In genomic region chr18:49655266-49656097, GRCh38 we compare ENCODE assay signal across 16 cellular contexts.
DNase-seq lines count a peak whose midpoint lies in the region; ATAC-seq, FAIRE-seq and TF ChIP-seq lines count a peak whose summit lies in the region.
"Had no signal": no experiment of that assay in that cellular context is flagged by ENCODE, and none has a peak within 500 bp of the region (broad histone marks: within the 10 kb centered on the region; RNA-seq: fewer than 3 reads in every experiment).

No MANE protein-coding gene starts in this region.

- no peak overlapping the region for H3K9ac ChIP-seq in astrocyte (ENCODE audit: low read length)
- peak overlapping the region in 1 of 2 donors; percentile 13 for H3K9ac ChIP-seq in kidney (ENCODE audit: low read length in 2 of 2)
- no peak overlapping the region for H3K9ac ChIP-seq in parathyroid adenoma

- H3K4me1 Mint-ChIP-seq in astrocyte (ENCODE audit: low read depth, unreplicated experiment), result peaks cover 17% of the 10 kb centered on the region
- H3K4me1 Mint-ChIP-seq in osteocyte (ENCODE audit: unreplicated experiment), result peaks cover 3% of the 10 kb centered on the region

- H3K4me1 ChIP-seq in astrocyte (ENCODE audit: insufficient read depth, low read length) (peaks cover 5% of the 10 kb centered on the region), kidney (ENCODE audit: control insufficient read depth in 1 of 2, insufficient read depth in 1 of 2, low read depth in 1 of 2, low read length in 2 of 2) (peaks cover 0 to 14% of the 10 kb centered on the region in 2 donors), parathyroid adenoma (peaks cover 11% of the 10 kb centered on the region)

- H3K27ac ChIP-seq in astrocyte (ENCODE audit: low read depth, low read length) (peak overlapping the region; percentile 38), kidney (ENCODE audit: low read depth in 2 of 2, low read length in 2 of 2) (peak overlapping the region; percentile 59 to 79), parathyroid adenoma (no peak overlapping the region)
- H3K27ac ChIP-seq: C4-2B had no signal

- H3K27me3 Mint-ChIP-seq in astrocyte (ENCODE audit: low read depth, unreplicated experiment) (peaks cover 7% of the 10 kb centered on the region), osteocyte (ENCODE audit: unreplicated experiment) (peaks cover 5% of the 10 kb centered on the region)

- no peak overlapping the region for H3K4me2 ChIP-seq in astrocyte (ENCODE audit: low read length)
- H3K4me2 ChIP-seq in parathyroid adenoma (ENCODE audit: low read length), result peak overlapping the region; percentile 21

- H3K79me2 ChIP-seq in astrocyte (ENCODE audit: insufficient read depth, low read length) (no peaks in the 10 kb centered on the region), parathyroid adenoma (no peaks in the 10 kb centered on the region)

- H3K27me3 ChIP-seq in astrocyte (ENCODE audit: insufficient read depth, low read length), result peaks cover 15% of the 10 kb centered on the region
- no peaks in the 10 kb centered on the region for H3K27me3 ChIP-seq in parathyroid adenoma (ENCODE audit: control insufficient read depth, insufficient read depth, low read length)

- no peak for TF ChIP-seq CTCF in astrocyte (IDR thresholded peaks at IDR 0.05; ENCODE audit: insufficient read depth, low read depth, low read length)
- no peak for TF ChIP-seq CTCF in kidney (IDR thresholded peaks at IDR 0.05; ENCODE audit: borderline replicate concordance, extremely low read depth, insufficient read depth)
- TF ChIP-seq CTCF in parathyroid adenoma (IDR thresholded peaks at IDR 0.05), result no peak
- TF ChIP-seq CTCF in osteocyte (IDR thresholded peaks at IDR 0.05), result no peak

- H3K9me3 Mint-ChIP-seq in astrocyte (ENCODE audit: unreplicated experiment), result no peaks in the 10 kb centered on the region
- no peaks in the 10 kb centered on the region for H3K9me3 Mint-ChIP-seq in osteocyte (ENCODE audit: unreplicated experiment)
- H3K9me3 Mint-ChIP-seq: IgD-negative memory B cell had no signal

- H3K4me3 Mint-ChIP-seq in astrocyte (ENCODE audit: unreplicated experiment) (no peak overlapping the region), osteocyte (ENCODE audit: unreplicated experiment) (no peak overlapping the region)
- H3K4me3 Mint-ChIP-seq: IgD-negative memory B cell had no signal

- H3K36me3 Mint-ChIP-seq in astrocyte (ENCODE audit: low read depth, unreplicated experiment) (no peaks in the 10 kb centered on the region), osteocyte (ENCODE audit: unreplicated experiment) (no peaks in the 10 kb centered on the region)
- H3K36me3 Mint-ChIP-seq: IgD-negative memory B cell had no signal

- intact Hi-C loops in kidney (cut with DNase I), result no loop called here

- H3K9me3 ChIP-seq in astrocyte (ENCODE audit: insufficient read depth, low read depth, low read length), result no peaks in the 10 kb centered on the region
- H3K9me3 ChIP-seq in kidney (ENCODE audit: control insufficient read depth in 1 of 2, low read length in 2 of 2), result no peaks in the 10 kb centered on the region
- H3K9me3 ChIP-seq in parathyroid adenoma (ENCODE audit: control insufficient read depth, low read length), result no peaks in the 10 kb centered on the region
- H3K9me3 ChIP-seq: Caco-2 had no signal

- H2AFZ ChIP-seq in astrocyte (ENCODE audit: low read depth, low read length) (no peak overlapping the region), parathyroid adenoma (no peak overlapping the region)

- peak; percentile 29 for DNase-seq in HK-2 (ENCODE audit: unreplicated experiment)
- DNase-seq in astrocyte (ENCODE audit: low read depth), result no peak
- DNase-seq in kidney, result peak; percentile 82
- no peak for DNase-seq in NAMALWA (ENCODE audit: low spot score)
- no peak for DNase-seq in COLO668 (lab: John Stamatoyannopoulos, UW; ENCODE audit: unreplicated experiment)
- DNase-seq in osteocyte (ENCODE audit: extremely low spot score, unreplicated experiment), result no peak
- DNase-seq: NCI-H1048, NCI-H2227 treated with DMSO at 0.1 percent for 48 hours, OCI-M1 had no signal

- peak overlapping the region; percentile 18 for H3K27ac Mint-ChIP-seq in astrocyte (ENCODE audit: unreplicated experiment)
- H3K27ac Mint-ChIP-seq in osteocyte (ENCODE audit: unreplicated experiment), result no peak overlapping the region
- H3K27ac Mint-ChIP-seq: IgD-negative memory B cell had no signal

- no peak for FAIRE-seq in astrocyte (lab: Jason Lieb, UNC)
- peak; percentile 27 for FAIRE-seq in kidney (lab: Jason Lieb, UNC)
- FAIRE-seq: A204.1 had no signal

- H3K4me3 ChIP-seq in astrocyte (ENCODE audit: insufficient read depth, low read depth, low read length) (no peak overlapping the region), kidney (ENCODE audit: low read length in 2 of 2) (no peak overlapping the region), parathyroid adenoma (ENCODE audit: low read depth, low read length) (no peak overlapping the region)

- H4K20me1 ChIP-seq in astrocyte (ENCODE audit: insufficient read depth, low read length), result no peaks in the 10 kb centered on the region

- no peaks in the 10 kb centered on the region for H3K36me3 ChIP-seq in astrocyte (ENCODE audit: insufficient read depth, low read length)
- H3K36me3 ChIP-seq in kidney (ENCODE audit: control insufficient read depth in 1 of 2, insufficient read depth in 2 of 2, low read length in 2 of 2), result no peaks in the 10 kb centered on the region
- no peaks in the 10 kb centered on the region for H3K36me3 ChIP-seq in parathyroid adenoma (ENCODE audit: control insufficient read depth, insufficient read depth, low read length)

- no peak for ATAC-seq in HG02678 (IDR thresholded peaks at IDR 0.05; ENCODE audit: unreplicated experiment)
- ATAC-seq: Right ventricle myocardium inferior had no signal

Comparison
In these comparisons a context has a peak if more than half of its experiments do, and no peak if none do; other contexts are left out.
1. DNase-seq: peak in HK-2 (single experiment) and kidney (single experiment); none in astrocyte (single experiment), NAMALWA (single experiment), COLO668 (single experiment) and osteocyte (single experiment).